In genomic region chr1:93672477-93673158, GRCh38 we compare ENCODE assay signal across 1 cellular context.
TF ChIP-seq lines count a peak whose summit lies in the region.

No MANE protein-coding gene starts in this region.

TF ChIP-seq in HCT116, 20 proteins besides CTCF, POLR2A, EP300 and RAD21 (continued from another document):
- TF ChIP-seq ATF3 (IDR thresholded peaks at IDR 0.05) (no peak), REST (IDR thresholded peaks at IDR 0.05; ENCODE audit: low read depth) (no peak), ZFX (IDR thresholded peaks at IDR 0.05) (no peak), YY1 (IDR thresholded peaks at IDR 0.05; ENCODE audit: extremely low read depth, insufficient replicate concordance, low read depth, low read length) (no peak)
